Comparison of ENCODE assay signal across 8 cellular contexts in the genomic region with DNA sequence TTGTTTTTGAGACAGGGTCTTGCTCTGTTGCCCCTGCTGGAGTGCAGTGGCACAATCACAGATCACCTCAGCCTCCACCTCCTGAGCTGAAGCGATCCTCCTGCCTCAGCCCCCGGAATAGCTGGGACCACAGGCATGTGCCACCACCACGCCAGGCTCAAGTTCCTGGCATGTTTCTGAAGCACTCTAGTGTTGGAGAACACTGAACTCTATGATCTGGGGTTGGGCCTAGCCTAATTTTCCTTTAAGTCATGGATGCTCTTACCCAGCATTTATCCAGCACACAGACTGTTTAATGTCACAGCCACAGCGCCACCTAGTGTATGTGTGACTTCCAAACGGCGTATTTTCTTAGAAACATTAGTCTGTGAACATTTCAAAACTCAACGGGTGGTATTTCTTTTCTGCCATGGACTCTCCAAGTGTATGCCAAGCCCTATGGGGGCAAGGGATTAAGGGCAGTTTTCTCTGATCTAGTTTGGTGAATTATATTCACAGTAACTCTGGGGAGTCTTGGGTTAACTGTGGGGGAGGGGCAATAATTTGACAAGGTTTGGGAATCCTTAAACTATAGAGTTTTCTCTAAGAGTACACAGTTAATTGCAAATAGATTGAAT.
DNase-seq lines count a peak whose midpoint lies in the region; ATAC-seq and TF ChIP-seq lines count a peak whose summit lies in the region.

No MANE protein-coding gene starts in this region.

- H3K4me1 Mint-ChIP-seq in activated T-cell treated with anti-CD3 and anti-CD28 coated beads, Interleukin-2, amount 50 U/mL, for 4 hours (ENCODE audit: low read depth) = peaks cover 38% of the 10 kb centered on the region
- peaks cover 17% of the 10 kb centered on the region for H3K4me1 Mint-ChIP-seq in neural crest cell
- peaks cover 50% of the 10 kb centered on the region for H3K4me1 Mint-ChIP-seq in stimulated activated naive CD8-positive, alpha-beta T cell treated with anti-CD3 and anti-CD28 coated beads, Interleukin-15, amount 100 ng/mL, for 72 hours

- DNase-seq in D341Med (ENCODE audit: low spot score) (peak; percentile 74), KBM-7 (peak; percentile 83), PC-9 (peak; percentile 56 to 66), fibroblast of lung (ENCODE audit: low read depth in 2 of 2) (peak; percentile 83 to 94), neural crest cell (ENCODE audit: low read depth, low spot score) (peak; percentile 83)
- peak; percentile 85 for DNase-seq in activated T-cell treated with anti-CD3 and anti-CD28 coated beads, Interleukin-2, amount 50 U/mL, for 4 hours
- peak; percentile 75 to 80 for DNase-seq in stimulated activated naive CD8-positive, alpha-beta T cell treated with anti-CD3 and anti-CD28 coated beads, Interleukin-15, amount 100 ng/mL, for 72 hours

- H3F3A ChIP-seq in PC-9 (ENCODE audit: insufficient read depth, low read depth) = no peaks in the 10 kb centered on the region

- H3K27ac Mint-ChIP-seq in neural crest cell (ENCODE audit: unreplicated experiment) = no peak overlapping the region
- H3K27ac Mint-ChIP-seq in stimulated activated naive CD8-positive, alpha-beta T cell treated with anti-CD3 and anti-CD28 coated beads, Interleukin-15, amount 100 ng/mL, for 72 hours = peak overlapping the region in 1 of 2 donors; percentile 92

- peak; percentile 67 for ATAC-seq in GM21447 (IDR thresholded peaks at IDR 0.05; ENCODE audit: unreplicated experiment)
- ATAC-seq in activated T-cell treated with anti-CD3 and anti-CD28 coated beads, Interleukin-2, amount 50 U/mL, for 4 hours = peak; percentile 56 to 65
- ATAC-seq in stimulated activated naive CD8-positive, alpha-beta T cell treated with anti-CD3 and anti-CD28 coated beads, Interleukin-15, amount 100 ng/mL, for 72 hours = peak; percentile 80

- H3K27me3 ChIP-seq in PC-9 (ENCODE audit: insufficient read depth, low read depth) = no peaks in the 10 kb centered on the region
- no peaks in the 10 kb centered on the region for H3K27me3 ChIP-seq in fibroblast of lung (ENCODE audit: control insufficient read depth, insufficient read depth, low read length)

- in situ Hi-C loops in KBM-7 (cut with MboI; ENCODE audit: low pct_unique_long_range_greater_than_20kb, low sequenced_read_pairs) = no loop called here

- POLR2A ChIA-PET in PC-9 (lab: Charles Lee; ENCODE audit: unreplicated experiment) = no interaction called here

- H3K4me3 Mint-ChIP-seq in activated T-cell treated with anti-CD3 and anti-CD28 coated beads, Interleukin-2, amount 50 U/mL, for 4 hours = peak overlapping the region; percentile 69
- H3K4me3 Mint-ChIP-seq in neural crest cell = no peak overlapping the region
- peak overlapping the region; percentile 62 to 73 for H3K4me3 Mint-ChIP-seq in stimulated activated naive CD8-positive, alpha-beta T cell treated with anti-CD3 and anti-CD28 coated beads, Interleukin-15, amount 100 ng/mL, for 72 hours

- no TSS peak for BruUV-seq in PC-9 (replicated peaks; lab: Mats Ljungman, UMichigan)

- H2AFZ ChIP-seq in PC-9 = no peak overlapping the region
- no peak overlapping the region for H2AFZ ChIP-seq in fibroblast of lung (ENCODE audit: low read length)

- H3K4me3 ChIP-seq in PC-9 = no peak overlapping the region
- H3K4me3 ChIP-seq in fibroblast of lung (replicated peaks in 1 of 4; ENCODE audit: control extremely low read depth in 1 of 4, insufficient read depth in 1 of 4, low read depth in 3 of 4, low read length in 4 of 4) = peak overlapping the region in 1 of 4 experiments; percentile 21

- intact Hi-C loops in PC-9 (cut with micrococcal nuclease; ENCODE audit: unreplicated experiment) = loop anchor here (1.0 to 2.0 kb wide), 2 partner anchors 98 to 552 kb away; no protein-coding TSS in a partner anchor

- H3K4me1 ChIP-seq in PC-9 (replicated peaks; ENCODE audit: insufficient read depth) (no peaks in the 10 kb centered on the region), fibroblast of lung (ENCODE audit: control insufficient read depth, extremely low read depth, insufficient read depth, low read length) (no peaks in the 10 kb centered on the region)

- no peaks in the 10 kb centered on the region for H3K9me3 Mint-ChIP-seq in activated T-cell treated with anti-CD3 and anti-CD28 coated beads, Interleukin-2, amount 50 U/mL, for 4 hours
- H3K9me3 Mint-ChIP-seq in neural crest cell = no peaks in the 10 kb centered on the region
- H3K9me3 Mint-ChIP-seq in stimulated activated naive CD8-positive, alpha-beta T cell treated with anti-CD3 and anti-CD28 coated beads, Interleukin-15, amount 100 ng/mL, for 72 hours = no peaks in the 10 kb centered on the region

- TF ChIP-seq CTCF in PC-9 (conservative IDR thresholded peaks at IDR 0.05) (peak; percentile 83), fibroblast of lung (conservative IDR thresholded peaks at IDR 0.05 in 1 of 2, IDR thresholded peaks at IDR 0.05 in 1 of 2; ENCODE audit: low read depth in 1 of 2, low read length in 2 of 2) (peak; percentile 70 to 76), neural crest cell (conservative IDR thresholded peaks at IDR 0.05) (peak; percentile 90)

- peak overlapping the region; percentile 31; the same call in 1 of the 2 replicates for H3K4me2 ChIP-seq in PC-9
- H3K4me2 ChIP-seq in fibroblast of lung (ENCODE audit: extremely low read depth, insufficient read depth, low read length) = peak overlapping the region; percentile 4

- CTCF ChIA-PET in PC-9 (lab: Charles Lee) = interaction anchor here (0.6 to 1.0 kb wide), 2 partner anchors 92 to 1429 kb away, joined by 7 to 10 read pairs; partner anchors contain the start of gene CREM

- H3K9me2 ChIP-seq in PC-9 (ENCODE audit: insufficient read depth) = no peaks in the 10 kb centered on the region

- H3K9ac ChIP-seq in fibroblast of lung (ENCODE audit: insufficient read depth, low read length) = no peak overlapping the region

- H3K36me3 ChIP-seq in PC-9 (ENCODE audit: low read depth) (no peaks in the 10 kb centered on the region), fibroblast of lung (ENCODE audit: control insufficient read depth, insufficient read depth, low read length) (no peaks in the 10 kb centered on the region)

- H3K79me2 ChIP-seq in PC-9 (ENCODE audit: low read depth) (no peaks in the 10 kb centered on the region), fibroblast of lung (ENCODE audit: control insufficient read depth, insufficient read depth, low read length) (no peaks in the 10 kb centered on the region)

- H3K9me3 ChIP-seq in PC-9 (ENCODE audit: insufficient read depth, low read depth) = no peaks in the 10 kb centered on the region
- H3K9me3 ChIP-seq in fibroblast of lung (ENCODE audit: control insufficient read depth, insufficient read depth, low read depth, low read length) = no peaks in the 10 kb centered on the region

- H3K36me3 Mint-ChIP-seq in activated T-cell treated with anti-CD3 and anti-CD28 coated beads, Interleukin-2, amount 50 U/mL, for 4 hours (ENCODE audit: insufficient read depth) = peaks cover 4% of the 10 kb centered on the region
- H3K36me3 Mint-ChIP-seq in neural crest cell (ENCODE audit: low read depth) = no peaks in the 10 kb centered on the region

- no peaks in the 10 kb centered on the region for H3K27me3 Mint-ChIP-seq in activated T-cell treated with anti-CD3 and anti-CD28 coated beads, Interleukin-2, amount 50 U/mL, for 4 hours (ENCODE audit: low read depth)
- H3K27me3 Mint-ChIP-seq in neural crest cell (ENCODE audit: low read depth) = no peaks in the 10 kb centered on the region
- H3K27me3 Mint-ChIP-seq in stimulated activated naive CD8-positive, alpha-beta T cell treated with anti-CD3 and anti-CD28 coated beads, Interleukin-15, amount 100 ng/mL, for 72 hours = no peaks in the 10 kb centered on the region

- H3K27ac ChIP-seq in PC-9 = no peak overlapping the region
- H3K27ac ChIP-seq in fibroblast of lung (ENCODE audit: insufficient read depth, low read length) = no peak overlapping the region

- no peaks in the 10 kb centered on the region for H4K20me1 ChIP-seq in PC-9 (ENCODE audit: insufficient read depth)
- H4K20me1 ChIP-seq in fibroblast of lung (ENCODE audit: control insufficient read depth, extremely low read depth, insufficient read depth, low read length) = no peaks in the 10 kb centered on the region
